ENCODE assay signal across 15 cellular contexts in the genomic region with DNA sequence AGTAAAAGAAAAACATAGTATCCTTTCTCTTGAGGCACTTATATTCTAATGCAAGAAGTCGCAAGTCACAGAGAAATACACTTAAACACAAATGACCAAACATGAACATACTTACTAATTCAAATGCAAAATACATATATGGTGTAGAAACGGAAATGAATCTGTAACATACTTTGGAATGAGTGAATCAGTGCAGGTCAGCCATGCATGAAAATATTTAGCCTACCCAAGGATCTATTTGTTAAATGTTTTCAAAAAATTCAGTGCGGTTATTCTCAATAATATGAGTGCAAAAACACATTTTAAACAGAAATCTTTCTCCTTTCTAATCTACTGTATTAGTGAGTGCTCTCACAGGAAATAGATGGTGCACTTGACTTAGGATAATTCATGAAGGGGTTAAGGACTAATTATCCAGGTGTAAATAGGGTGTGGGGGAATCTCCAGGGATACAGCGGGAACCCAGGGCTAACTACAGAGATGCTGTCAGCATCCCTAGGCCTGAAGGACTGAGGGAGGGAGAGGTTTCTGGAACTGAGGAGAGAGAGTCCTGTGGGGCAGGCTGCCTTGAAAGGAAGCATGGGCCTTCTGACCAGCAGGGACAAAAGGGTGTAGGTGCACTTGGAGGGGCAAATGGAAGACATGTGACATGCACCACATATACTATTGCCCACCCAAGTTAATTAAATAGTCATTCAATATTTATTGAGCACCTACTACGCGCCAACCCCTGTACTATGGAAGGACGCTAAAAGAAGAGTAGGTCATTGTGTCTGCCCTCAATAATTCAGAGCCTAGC.
DNase-seq lines count a peak whose midpoint lies in the region; ATAC-seq lines count a peak whose summit lies in the region.
"Had no signal": no experiment of that assay in that cellular context is flagged by ENCODE, and none has a peak within 500 bp of the region (broad histone marks: within the 10 kb centered on the region; RNA-seq: fewer than 3 reads in every experiment).

No MANE protein-coding gene starts in this region.

- H3K36me3 Mint-ChIP-seq in activated naive CD4-positive, alpha-beta T cell treated with anti-CD3 and anti-CD28 coated beads, Interleukin-2, amount 10 ng/mL, durations not matched to agents 7 days and 5 days = peaks cover 39% of the 10 kb centered on the region
- H3K36me3 Mint-ChIP-seq in activated CD8-positive, alpha-beta T cell treated with anti-CD3 and anti-CD28 coated beads, Interleukin-2, amount 10 ng/mL, durations not matched to agents 7 days and 5 days (ENCODE audit: low read depth) = peaks cover 37% of the 10 kb centered on the region
- peaks cover 0 to 8% (median 3%) of the 10 kb centered on the region in 3 donors for H3K36me3 Mint-ChIP-seq in immature natural killer cell

- no peak for DNase-seq in activated naive CD4-positive, alpha-beta T cell treated with anti-CD3 and anti-CD28 coated beads, Interleukin-2, amount 10 ng/mL, durations not matched to agents 7 days and 5 days
- DNase-seq in activated naive CD4-positive, alpha-beta T cell treated with anti-CD3 and anti-CD28 coated beads, Interleukin-2, amount 50 U/mL, for 16 hours = no peak
- no peak for DNase-seq in activated CD8-positive, alpha-beta T cell treated with anti-CD3 and anti-CD28 coated beads, Interleukin-2, amount 10 ng/mL, durations not matched to agents 7 days and 5 days
- DNase-seq in immature natural killer cell (no peak), DMS53 treated with DMSO at 0.1 percent for 48 hours (lab: John Stamatoyannopoulos, UW; ENCODE audit: unreplicated experiment) (no peak)
- no peak for DNase-seq in stimulated activated CD4-positive, alpha-beta T cell treated with anti-CD3 and anti-CD28 coated beads, Interleukin-1b, Interleukin-23, amount 100 ng/mL, for 48 hours
- DNase-seq: activated CD8-positive, alpha-beta memory T cell treated with anti-CD3 and anti-CD28 coated beads, Interleukin-2, amount 50 U/mL, for 48 hours; body of pancreas; effector CD8-positive, alpha-beta T cell; midbrain; NCI-H1092 treated with DMSO at 0.1 percent for 48 hours; NCI-H526 treated with DMSO at 0.1 percent for 48 hours; T1000 had no signal

- peak overlapping the region; percentile 98 for H3K27ac Mint-ChIP-seq in activated naive CD4-positive, alpha-beta T cell treated with anti-CD3 and anti-CD28 coated beads, Interleukin-2, amount 10 ng/mL, durations not matched to agents 7 days and 5 days
- peak overlapping the region; percentile 17 for H3K27ac Mint-ChIP-seq in activated CD8-positive, alpha-beta T cell treated with anti-CD3 and anti-CD28 coated beads, Interleukin-2, amount 10 ng/mL, durations not matched to agents 7 days and 5 days
- H3K27ac Mint-ChIP-seq in immature natural killer cell = peak overlapping the region; percentile 86 to 93 (median 88)

- peaks cover 0 to 3% (median 0%) of the 10 kb centered on the region in 5 donors for H3K27me3 ChIP-seq in subcutaneous abdominal adipose tissue (ENCODE audit: control insufficient read depth in 5 of 5, insufficient read depth in 4 of 5, low read length in 5 of 5)
- H3K27me3 ChIP-seq: body of pancreas had no signal

- no peak overlapping the region for H3K9ac ChIP-seq in subcutaneous abdominal adipose tissue (ENCODE audit: low read length in 5 of 5)

- no peak for ATAC-seq in activated CD8-positive, alpha-beta T cell treated with anti-CD3 and anti-CD28 coated beads, Interleukin-2, amount 10 ng/mL, durations not matched to agents 7 days and 5 days
- ATAC-seq in GM21576 (IDR thresholded peaks at IDR 0.05; ENCODE audit: unreplicated experiment) = no peak
- ATAC-seq: body of pancreas had no signal

- no peaks in the 10 kb centered on the region for H3K36me3 ChIP-seq in subcutaneous abdominal adipose tissue (ENCODE audit: control insufficient read depth in 5 of 5, insufficient read depth in 5 of 5, low read length in 5 of 5)

- no peaks in the 10 kb centered on the region for H3K9me3 ChIP-seq in subcutaneous abdominal adipose tissue (ENCODE audit: control insufficient read depth in 5 of 5, low read length in 5 of 5)
- H3K9me3 ChIP-seq: body of pancreas had no signal

- H3K4me1 Mint-ChIP-seq in activated naive CD4-positive, alpha-beta T cell treated with anti-CD3 and anti-CD28 coated beads, Interleukin-2, amount 10 ng/mL, durations not matched to agents 7 days and 5 days = peaks cover 69% of the 10 kb centered on the region
- H3K4me1 Mint-ChIP-seq in activated CD8-positive, alpha-beta T cell treated with anti-CD3 and anti-CD28 coated beads, Interleukin-2, amount 10 ng/mL, durations not matched to agents 7 days and 5 days (ENCODE audit: low read depth) = peaks cover 67% of the 10 kb centered on the region
- H3K4me1 Mint-ChIP-seq in immature natural killer cell = peaks cover 51 to 56% of the 10 kb centered on the region in 2 donors

- no peak overlapping the region for H3K4me3 Mint-ChIP-seq in activated naive CD4-positive, alpha-beta T cell treated with anti-CD3 and anti-CD28 coated beads, Interleukin-2, amount 10 ng/mL, durations not matched to agents 7 days and 5 days
- no peak overlapping the region for H3K4me3 Mint-ChIP-seq in activated CD8-positive, alpha-beta T cell treated with anti-CD3 and anti-CD28 coated beads, Interleukin-2, amount 10 ng/mL, durations not matched to agents 7 days and 5 days
- H3K4me3 Mint-ChIP-seq in immature natural killer cell = peak overlapping the region; percentile 2 to 77 (median 38)

- no peak overlapping the region for H3K4me3 ChIP-seq in subcutaneous abdominal adipose tissue (ENCODE audit: low read depth in 1 of 5, low read length in 5 of 5)
- H3K4me3 ChIP-seq: body of pancreas had no signal

- no peaks in the 10 kb centered on the region for H3K27me3 Mint-ChIP-seq in activated naive CD4-positive, alpha-beta T cell treated with anti-CD3 and anti-CD28 coated beads, Interleukin-2, amount 10 ng/mL, durations not matched to agents 7 days and 5 days
- no peaks in the 10 kb centered on the region for H3K27me3 Mint-ChIP-seq in activated CD8-positive, alpha-beta T cell treated with anti-CD3 and anti-CD28 coated beads, Interleukin-2, amount 10 ng/mL, durations not matched to agents 7 days and 5 days (ENCODE audit: low read depth)
- no peaks in the 10 kb centered on the region for H3K27me3 Mint-ChIP-seq in immature natural killer cell (ENCODE audit: low read depth in 3 of 3)

- POLR2A ChIA-PET in activated CD8-positive, alpha-beta T cell treated with anti-CD3 and anti-CD28 coated beads, Interleukin-2, amount 10 ng/mL, durations not matched to agents 7 days and 5 days (lab: Charles Lee) = interaction anchor here (1.9 kb wide), 1 partner anchor 12 kb away, joined by 4 read pairs; no protein-coding TSS in a partner anchor

- CTCF ChIA-PET in activated naive CD4-positive, alpha-beta T cell treated with anti-CD3 and anti-CD28 coated beads, Interleukin-2, amount 10 ng/mL, durations not matched to agents 7 days and 5 days (lab: Charles Lee) = no interaction called here
- CTCF ChIA-PET in activated CD8-positive, alpha-beta T cell treated with anti-CD3 and anti-CD28 coated beads, Interleukin-2, amount 10 ng/mL, durations not matched to agents 7 days and 5 days (lab: Charles Lee) = interaction anchor here (1.1 to 4.9 kb wide), 2 partner anchors 139 kb away, joined by 4 to 34 read pairs; a partner anchor contains a TSS

- H3K9me3 Mint-ChIP-seq in activated naive CD4-positive, alpha-beta T cell treated with anti-CD3 and anti-CD28 coated beads, Interleukin-2, amount 10 ng/mL, durations not matched to agents 7 days and 5 days = no peaks in the 10 kb centered on the region
- H3K9me3 Mint-ChIP-seq in activated CD8-positive, alpha-beta T cell treated with anti-CD3 and anti-CD28 coated beads, Interleukin-2, amount 10 ng/mL, durations not matched to agents 7 days and 5 days (ENCODE audit: insufficient read depth) = peaks cover 6% of the 10 kb centered on the region
- no peaks in the 10 kb centered on the region for H3K9me3 Mint-ChIP-seq in immature natural killer cell

- peaks cover 7 to 45% (median 32%) of the 10 kb centered on the region in 5 donors for H3K4me1 ChIP-seq in subcutaneous abdominal adipose tissue (ENCODE audit: control insufficient read depth in 5 of 5, insufficient read depth in 5 of 5, low read length in 5 of 5)

- peak overlapping the region; percentile 12 for H3K27ac ChIP-seq in subcutaneous abdominal adipose tissue (ENCODE audit: low read depth, low read length)
- H3K27ac ChIP-seq: body of pancreas had no signal

Comparison
In these comparisons a context has a peak if more than half of its experiments do, and no peak if none do; other contexts are left out.
1. H3K27ac Mint-ChIP-seq: peak in every context shown above with its lines; median percentile 98 in activated naive CD4-positive, alpha-beta T cell treated with anti-CD3 and anti-CD28 coated beads, Interleukin-2, amount 10 ng/mL, durations not matched to agents 7 days and 5 days; 88 in immature natural killer cell; 17 in activated CD8-positive, alpha-beta T cell treated with anti-CD3 and anti-CD28 coated beads, Interleukin-2, amount 10 ng/mL, durations not matched to agents 7 days and 5 days.
2. H3K4me3 Mint-ChIP-seq: peak in immature natural killer cell (5 of 5); none in activated naive CD4-positive, alpha-beta T cell treated with anti-CD3 and anti-CD28 coated beads, Interleukin-2, amount 10 ng/mL, durations not matched to agents 7 days and 5 days (single experiment) and activated CD8-positive, alpha-beta T cell treated with anti-CD3 and anti-CD28 coated beads, Interleukin-2, amount 10 ng/mL, durations not matched to agents 7 days and 5 days (single experiment).